Comparison of ENCODE assay signal across 16 cellular contexts in the genomic region with DNA sequence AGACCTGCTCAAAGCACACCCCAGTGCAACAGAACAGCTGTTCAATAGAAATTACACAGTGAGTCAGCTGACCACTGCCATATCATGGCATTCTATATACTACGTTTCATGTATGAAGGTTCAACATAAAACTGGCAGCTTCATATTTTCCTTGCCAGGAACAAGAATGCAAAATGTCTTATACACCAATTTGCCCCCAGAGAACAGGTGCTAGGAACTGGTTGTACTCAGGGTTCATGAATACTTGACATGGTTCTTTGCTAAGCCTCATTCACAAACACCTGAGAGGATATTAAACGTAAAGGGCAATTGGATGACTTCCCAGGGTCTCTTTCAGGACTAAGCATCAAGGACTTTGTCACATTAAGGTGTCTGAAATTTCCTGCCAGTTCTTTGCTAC. TPM values are rescaled to one million over a fixed set of nuclear protein-coding genes. Genes with fewer than 3 reads are reported as not detected.
A peak's percentile ranks its signal among the peaks of the same experiment; 100 is the strongest.
DNase-seq lines count a peak whose midpoint lies in the region; ATAC-seq, FAIRE-seq and TF ChIP-seq lines count a peak whose summit lies in the region.
"Had no signal": no experiment of that assay in that cellular context is flagged by ENCODE, and none has a peak within 500 bp of the region (broad histone marks: within the 10 kb centered on the region; RNA-seq: fewer than 3 reads in every experiment).

No MANE protein-coding gene starts in this region.

- H3K9me3 ChIP-seq in gastroesophageal sphincter (no peaks in the 10 kb centered on the region), skeletal muscle satellite cell (replicated peaks; ENCODE audit: low read length) (no peaks in the 10 kb centered on the region), kidney (ENCODE audit: control insufficient read depth in 1 of 2, low read length in 2 of 2) (no peaks in the 10 kb centered on the region)
- H3K9me3 ChIP-seq: adrenal gland, uterus had no signal

- DNase-seq in ELR (ENCODE audit: low read depth) (peak; percentile 32), RWPE1 (ENCODE audit: low spot score) (no peak), kidney (no peak), NCI-H510A (lab: John Stamatoyannopoulos, UW) (no peak)
- DNase-seq: activated CD4-positive, alpha-beta T cell treated with anti-CD3 and anti-CD28 coated beads, Interleukin-2, amount 50 U/mL, for 4 hours; hippocampal formation; NCI-H2081 treated with DMSO at 0.1 percent for 48 hours; right cardiac atrium; stimulated activated CD4-positive, alpha-beta T cell treated with anti-CD3 and anti-CD28 coated beads, Interleukin-4, amount 100 ng/mL, for 1 hour; uterus had no signal

- no peak for ATAC-seq in gastroesophageal sphincter
- ATAC-seq in GM18517 (IDR thresholded peaks at IDR 0.05; ENCODE audit: unreplicated experiment), result no peak
- ATAC-seq in GM18505 (IDR thresholded peaks at IDR 0.05; ENCODE audit: unreplicated experiment), result no peak
- ATAC-seq: left lobe of liver had no signal

- peak overlapping the region; percentile 16 for H3K4me2 ChIP-seq in skeletal muscle satellite cell (ENCODE audit: low read length)

- H3K27me3 ChIP-seq in gastroesophageal sphincter (no peaks in the 10 kb centered on the region), skeletal muscle satellite cell (ENCODE audit: control insufficient read depth, insufficient read depth, low read length) (no peaks in the 10 kb centered on the region)
- H3K27me3 ChIP-seq: adrenal gland, uterus had no signal

- TF ChIP-seq CTCF in RWPE1 (conservative IDR thresholded peaks at IDR 0.05; ENCODE audit: low read depth), result no peak
- no peak for TF ChIP-seq CTCF in gastroesophageal sphincter (IDR thresholded peaks at IDR 0.05)
- no peak for TF ChIP-seq CTCF in kidney (IDR thresholded peaks at IDR 0.05; ENCODE audit: borderline replicate concordance, extremely low read depth, insufficient read depth)

- TF ChIP-seq POLR2A in gastroesophageal sphincter (IDR thresholded peaks at IDR 0.05) (no peak), GM18505 (IDR thresholded peaks at IDR 0.05; ENCODE audit: borderline replicate concordance, extremely low read depth, insufficient read depth, insufficient read length) (no peak)

- intact Hi-C loops in kidney (cut with DNase I), result no loop called here

- peak overlapping the region; percentile 74 for H3K27ac ChIP-seq in RWPE1
- peak overlapping the region in 3 of 4 donors; percentile 24 to 95 (median 62) for H3K27ac ChIP-seq in gastroesophageal sphincter
- no peak overlapping the region for H3K27ac ChIP-seq in kidney (ENCODE audit: low read depth in 2 of 2, low read length in 2 of 2)
- H3K27ac ChIP-seq: adrenal gland had no signal

- 10 to 64% methylated on average over 1 of the region's 2 CpGs for WGBS in gastroesophageal sphincter (ENCODE audit: low coverage in 1 of 2), 2 donors

- peak overlapping the region; percentile 36 for H3K9ac ChIP-seq in skeletal muscle satellite cell (ENCODE audit: low read depth, low read length)
- no peak overlapping the region for H3K9ac ChIP-seq in kidney (ENCODE audit: low read length in 2 of 2)

- peaks cover 13 to 99% (median 23%) of the 10 kb centered on the region in 3 donors for H3K4me1 ChIP-seq in gastroesophageal sphincter
- peaks cover 78% of the 10 kb centered on the region for H3K4me1 ChIP-seq in skeletal muscle satellite cell (ENCODE audit: control insufficient read depth, insufficient read depth, low read length)
- peaks cover 0 to 4% of the 10 kb centered on the region in 2 donors for H3K4me1 ChIP-seq in kidney (ENCODE audit: control insufficient read depth in 1 of 2, insufficient read depth in 1 of 2, low read depth in 1 of 2, low read length in 2 of 2)

- H3K36me3 ChIP-seq in gastroesophageal sphincter, result peaks cover 0 to 8% of the 10 kb centered on the region in 2 donors
- H3K36me3 ChIP-seq in skeletal muscle satellite cell (ENCODE audit: insufficient read depth, low read length), result peaks cover 64% of the 10 kb centered on the region
- no peaks in the 10 kb centered on the region for H3K36me3 ChIP-seq in kidney (ENCODE audit: control insufficient read depth in 1 of 2, insufficient read depth in 2 of 2, low read length in 2 of 2)
- H3K36me3 ChIP-seq: adrenal gland, uterus had no signal

- TF ChIP-seq EP300 in gastroesophageal sphincter (IDR thresholded peaks at IDR 0.05), result no peak

- H3K4me3 ChIP-seq in gastroesophageal sphincter (no peak overlapping the region), skeletal muscle satellite cell (ENCODE audit: low read length) (peak overlapping the region; percentile 3), kidney (ENCODE audit: low read length in 2 of 2) (no peak overlapping the region)
- H3K4me3 ChIP-seq: adrenal gland, uterus had no signal

- no peak for FAIRE-seq in kidney (lab: Jason Lieb, UNC)

- POLR2A ChIA-PET in RWPE1 (lab: Yijun Ruan, JAX; ENCODE audit: low non-redundant PET), result interaction anchor here (0.9 to 1.4 kb wide), 3 partner anchors 9 to 38 kb away, joined by 3 to 5 read pairs (median 4); no protein-coding TSS in a partner anchor

- CTCF ChIA-PET in RWPE1 (lab: Yijun Ruan, JAX), result interaction anchor here (0.8 to 1.2 kb wide), 2 partner anchors 11 to 99 kb away, joined by 3 to 5 read pairs; no protein-coding TSS in a partner anchor

RNA-seq across cellular contexts. Expression of a gene that starts 6.9 kb away (rescaled TPM):
- total RNA-seq in gastroesophageal sphincter, result 100 to 1,000 TPM in 3 of 4 donors, 10 to 100 TPM in 1; 98.0 to 157 (median 126) TPM
- 168 and 212 TPM in 2 replicates for total RNA-seq in skeletal muscle satellite cell (2012; rRNA removed)
- total RNA-seq in kidney, result 134 TPM
- 11.5 TPM for polyA plus RNA-seq in kidney (ENCODE audit: insufficient read depth, low read depth, low replicate concordance)

RNA-seq across cellular contexts. Expression of a gene that starts 21.2 kb away (rescaled TPM):
- total RNA-seq in gastroesophageal sphincter (1 to 10 TPM in 1 of 4 donors, under 1 TPM in 2, not detected in 1; 0.13 to 3.6 (median 0.35) TPM), kidney (0.88 TPM)
- 21.5 and 29.3 TPM in 2 replicates for total RNA-seq in skeletal muscle satellite cell (2012; rRNA removed)
- polyA plus RNA-seq in kidney (ENCODE audit: insufficient read depth, low read depth, low replicate concordance), result 0.39 TPM

Comparison
In these comparisons a context has a peak if more than half of its experiments do, and no peak if none do; other contexts are left out.
1. H3K27ac ChIP-seq: peak in RWPE1 (single experiment) and gastroesophageal sphincter (3 of 4); none in kidney (0 of 2).